ENCODE assay signal across 13 cellular contexts in genomic region chr1:207862241-207862787, GRCh38. TPM values are rescaled to one million over a fixed set of nuclear protein-coding genes. Genes with fewer than 3 reads are reported as not detected.
DNase-seq lines count a peak whose midpoint lies in the region; ATAC-seq and TF ChIP-seq lines count a peak whose summit lies in the region.
"Had no signal": no experiment of that assay in that cellular context is flagged by ENCODE, and none has a peak within 500 bp of the region (broad histone marks: within the 10 kb centered on the region; RNA-seq: fewer than 3 reads in every experiment).

No MANE protein-coding gene starts in this region.

- CTCF ChIA-PET in activated B cell treated with CpG ODN at 0.5 μM for 24 hours (lab: Charles Lee) = interaction anchor here (2.9 to 17.8 kb wide), 2 partner anchors 23 to 33 kb away, joined by 8 to 397 read pairs; no protein-coding TSS in a partner anchor

- H3K9me3 Mint-ChIP-seq in activated T-cell treated with anti-CD3 and anti-CD28 coated beads, Interleukin-2, amount 50 U/mL, for 72 hours = no peaks in the 10 kb centered on the region
- no peaks in the 10 kb centered on the region for H3K9me3 Mint-ChIP-seq in activated B cell treated with CpG ODN at 0.5 μM for 24 hours

- H3K27me3 Mint-ChIP-seq in activated T-cell treated with anti-CD3 and anti-CD28 coated beads, Interleukin-2, amount 50 U/mL, for 72 hours (ENCODE audit: low read depth) = no peaks in the 10 kb centered on the region
- no peaks in the 10 kb centered on the region for H3K27me3 Mint-ChIP-seq in activated B cell treated with CpG ODN at 0.5 μM for 24 hours

- no peak for ATAC-seq in activated T-cell treated with anti-CD3 and anti-CD28 coated beads, Interleukin-2, amount 50 U/mL, for 72 hours (replicated peaks in 1 of 2)
- no peak for ATAC-seq in activated B cell treated with CpG ODN at 0.5 μM for 24 hours (ENCODE audit: low read depth)
- ATAC-seq: left lobe of liver, pancreas had no signal

- peak overlapping the region; percentile 52 to 82 for H3K4me3 Mint-ChIP-seq in activated T-cell treated with anti-CD3 and anti-CD28 coated beads, Interleukin-2, amount 50 U/mL, for 72 hours
- H3K4me3 Mint-ChIP-seq in activated B cell treated with CpG ODN at 0.5 μM for 24 hours = no peak overlapping the region

- intact Hi-C loops in activated B cell treated with CpG ODN at 0.5 μM for 24 hours (cut with micrococcal nuclease) = no loop called here

- DNase-seq in activated T-cell treated with anti-CD3 and anti-CD28 coated beads, Interleukin-2, amount 50 U/mL, for 72 hours = no peak
- no peak for DNase-seq in activated T-cell treated with anti-CD3 and anti-CD28 coated beads, Interleukin-2, amount 50 U/mL, for 48 hours
- no peak for DNase-seq in activated B cell treated with CpG ODN at 0.5 μM for 24 hours
- peak; percentile 71 for DNase-seq in fibroblast of gingiva (ENCODE audit: low read depth)
- DNase-seq in stromal cell of bone marrow (ENCODE audit: low read depth) = peak; percentile 27
- DNase-seq in NCI-H1105 treated with DMSO at 0.1 percent for 48 hours (lab: John Stamatoyannopoulos, UW) = no peak
- no peak for DNase-seq in NCI-H2227 (lab: John Stamatoyannopoulos, UW; ENCODE audit: unreplicated experiment)
- DNase-seq in NCI-H2171 treated with DMSO at 0.1 percent for 48 hours (lab: John Stamatoyannopoulos, UW) = no peak
- DNase-seq: activated CD8-positive, alpha-beta memory T cell treated with anti-CD3 and anti-CD28 coated beads, Interleukin-2, amount 50 U/mL, for 48 hours; cerebellar nuclear complex; NCI-H1694 treated with DMSO at 0.1 percent for 48 hours; pancreas had no signal

- H3K36me3 Mint-ChIP-seq in activated T-cell treated with anti-CD3 and anti-CD28 coated beads, Interleukin-2, amount 50 U/mL, for 72 hours (ENCODE audit: insufficient read depth in 2 of 2) = peaks cover 11 to 21% of the 10 kb centered on the region in 2 donors
- H3K36me3 Mint-ChIP-seq in activated B cell treated with CpG ODN at 0.5 μM for 24 hours (ENCODE audit: low read depth) = peaks cover 43% of the 10 kb centered on the region

- peak overlapping the region; percentile 93 for H3K27ac Mint-ChIP-seq in activated T-cell treated with anti-CD3 and anti-CD28 coated beads, Interleukin-2, amount 50 U/mL, for 72 hours
- H3K27ac Mint-ChIP-seq in activated B cell treated with CpG ODN at 0.5 μM for 24 hours = peak overlapping the region; percentile 19

- TF ChIP-seq CTCF in activated B cell treated with CpG ODN at 0.5 μM for 24 hours (IDR thresholded peaks at IDR 0.05) = no peak

- peaks cover 59% of the 10 kb centered on the region for H3K4me1 Mint-ChIP-seq in activated T-cell treated with anti-CD3 and anti-CD28 coated beads, Interleukin-2, amount 50 U/mL, for 72 hours (ENCODE audit: low read depth)
- peaks cover 56% of the 10 kb centered on the region for H3K4me1 Mint-ChIP-seq in activated B cell treated with CpG ODN at 0.5 μM for 24 hours

- POLR2A ChIA-PET in activated B cell treated with CpG ODN at 0.5 μM for 24 hours (lab: Charles Lee) = interaction anchor here (17.4 kb wide), 1 partner anchor 37 kb away, joined by 547 read pairs; no protein-coding TSS in a partner anchor

RNA-seq across cellular contexts. Expression of gene CD34, which starts 48.6 kb away (rescaled TPM):
- total RNA-seq in activated T-cell treated with anti-CD3 and anti-CD28 coated beads, Interleukin-2, amount 50 U/mL, for 72 hours = under 1 TPM; 0.05 to 0.09 TPM
- total RNA-seq in activated B cell treated with CpG ODN at 0.5 μM for 24 hours = not detected in 2 replicates

Comparison
In these comparisons a context has a peak if more than half of its experiments do, and no peak if none do; other contexts are left out.
1. DNase-seq: peak in fibroblast of gingiva (single experiment) and stromal cell of bone marrow (single experiment); none in activated T-cell treated with anti-CD3 and anti-CD28 coated beads, Interleukin-2, amount 50 U/mL, for 72 hours (0 of 2), activated T-cell treated with anti-CD3 and anti-CD28 coated beads, Interleukin-2, amount 50 U/mL, for 48 hours (0 of 2), activated B cell treated with CpG ODN at 0.5 μM for 24 hours (single experiment), NCI-H1105 treated with DMSO at 0.1 percent for 48 hours (single experiment), NCI-H2227 (single experiment) and NCI-H2171 treated with DMSO at 0.1 percent for 48 hours (single experiment).